37 cellular contexts compared by ENCODE assay signal in genomic region chr3:111568906-111569305, GRCh38. TPM values are rescaled to one million over a fixed set of nuclear protein-coding genes. Genes with fewer than 3 reads are reported as not detected.
"Had no signal": no experiment of that assay in that cellular context is flagged by ENCODE, and none has a peak within 500 bp of the region (broad histone marks: within the 10 kb centered on the region; RNA-seq: fewer than 3 reads in every experiment).

No MANE protein-coding gene starts in this region.

- H3K9me3 Mint-ChIP-seq: activated CD4-positive, alpha-beta memory T cell treated with anti-CD3 and anti-CD28 coated beads, Interleukin-2, amount 10 ng/mL, durations not matched to agents 7 days and 5 days had no signal

- H3K27ac ChIP-seq: body of pancreas, breast epithelium, Peyer's patch, SJSA1, WERI-Rb-1 had no signal

- H3K27me3 Mint-ChIP-seq: activated CD4-positive, alpha-beta memory T cell treated with anti-CD3 and anti-CD28 coated beads, Interleukin-2, amount 10 ng/mL, durations not matched to agents 7 days and 5 days; activated CD8-positive, alpha-beta memory T cell treated with anti-CD3 and anti-CD28 coated beads, Interleukin-2, amount 10 ng/mL, durations not matched to agents 7 days and 5 days; activated naive CD8-positive, alpha-beta T cell treated with anti-CD3 and anti-CD28 coated beads for 36 hours had no signal

- H3K4me1 ChIP-seq: body of pancreas, breast epithelium, Peyer's patch, SJSA1 had no signal

- ATAC-seq: activated CD8-positive, alpha-beta memory T cell treated with anti-CD3 and anti-CD28 coated beads, Interleukin-2, amount 10 ng/mL, durations not matched to agents 7 days and 5 days; body of pancreas; K562; PC-3 had no signal

- H3K4me3 Mint-ChIP-seq: activated CD4-positive, alpha-beta memory T cell treated with anti-CD3 and anti-CD28 coated beads, Interleukin-2, amount 10 ng/mL, durations not matched to agents 7 days and 5 days; activated CD8-positive, alpha-beta memory T cell treated with anti-CD3 and anti-CD28 coated beads, Interleukin-2, amount 10 ng/mL, durations not matched to agents 7 days and 5 days; activated naive CD8-positive, alpha-beta T cell treated with anti-CD3 and anti-CD28 coated beads for 36 hours had no signal

- H3K27me3 ChIP-seq: body of pancreas, breast epithelium, Peyer's patch had no signal

- H3K36me3 ChIP-seq: breast epithelium, Peyer's patch, SJSA1, WERI-Rb-1 had no signal

- H3K4me3 ChIP-seq: body of pancreas, breast epithelium, K562, Peyer's patch, SJSA1 had no signal

- FAIRE-seq: K562 had no signal

- H3K27ac Mint-ChIP-seq: activated CD4-positive, alpha-beta memory T cell treated with anti-CD3 and anti-CD28 coated beads, Interleukin-2, amount 10 ng/mL, durations not matched to agents 7 days and 5 days; activated CD8-positive, alpha-beta memory T cell treated with anti-CD3 and anti-CD28 coated beads, Interleukin-2, amount 10 ng/mL, durations not matched to agents 7 days and 5 days; activated naive CD8-positive, alpha-beta T cell treated with anti-CD3 and anti-CD28 coated beads for 36 hours had no signal

- H3K9me3 ChIP-seq: body of pancreas, breast epithelium, Peyer's patch, SJSA1 had no signal

- DNase-seq: activated CD4-positive, alpha-beta memory T cell treated with anti-CD3 and anti-CD28 coated beads, Interleukin-2, amount 10 ng/mL, durations not matched to agents 7 days and 5 days; activated CD4-positive, alpha-beta T cell treated with anti-CD3 and anti-CD28 coated beads for 1 hour; activated CD4-positive, alpha-beta T cell treated with anti-CD3 and anti-CD28 coated beads for 48 hours; activated CD4-positive, CD25-positive, alpha-beta regulatory T cell; activated CD8-positive, alpha-beta memory T cell treated with anti-CD3 and anti-CD28 coated beads for 24 hours; activated CD8-positive, alpha-beta memory T cell treated with anti-CD3 and anti-CD28 coated beads, Interleukin-2, amount 10 ng/mL, durations not matched to agents 7 days and 5 days; activated CD8-positive, alpha-beta memory T cell treated with anti-CD3 and anti-CD28 coated beads, Interleukin-2, amount 50 U/mL, for 48 hours; activated effector memory CD4-positive, alpha-beta T cell treated with anti-CD3 and anti-CD28 coated beads, Interleukin-2, amount 50 U/mL, for 16 hours; activated naive CD4-positive, alpha-beta T cell; activated naive CD4-positive, alpha-beta T cell treated with anti-CD3 and anti-CD28 coated beads, Interleukin-2, amount 50 U/mL, for 16 hours; activated naive CD8-positive, alpha-beta T cell treated with anti-CD3 and anti-CD28 coated beads for 36 hours; activated T-cell treated with anti-CD3 and anti-CD28 coated beads, Interleukin-2, amount 50 U/mL, for 48 hours; amniotic stem cell; aorta; body of pancreas; cerebellar nuclear complex; NCI-H1105; NCI-H1417 treated with DMSO at 0.1 percent for 48 hours; NCI-H187 treated with DMSO at 0.1 percent for 48 hours; NCI-H2081; NCI-H345; NCI-H526; NCI-H748 treated with DMSO at 0.1 percent for 48 hours; NK-92 treated with Interleukin-12 subunit alpha and Interleukin-12 subunit beta, amount 100 ng/mL, for 24 hours; PC-3; Peyer's patch; RPMI8226; SHP77 treated with DMSO at 0.1 percent for 48 hours; SW 1271; T-helper 1 cell; T1000; WERI-Rb-1 had no signal

RNA-seq across cellular contexts. Expression of gene ZBED2, which starts 26.2 kb away (rescaled TPM):
- total RNA-seq: aorta, body of pancreas, breast epithelium, cardiac septum, NCI-H460, Peyer's patch, SJSA1 had no signal
- polyA plus RNA-seq: aorta, K562 had no signal

RNA-seq across cellular contexts. Expression of gene CD96, which starts 26.9 kb away (rescaled TPM):
- total RNA-seq: NCI-H460, PC-3 had no signal
